In genomic region chr15:64731012-64731806, GRCh38 we compare ENCODE assay signal across 8 cellular contexts. TPM values are rescaled to one million over a fixed set of nuclear protein-coding genes. Genes with fewer than 3 reads are reported as not detected.
DNase-seq lines count a peak whose midpoint lies in the region; ATAC-seq lines count a peak whose summit lies in the region.

No MANE protein-coding gene starts in this region.

- peaks cover 7 to 10% (median 9%) of the 10 kb centered on the region in 3 donors for H3K4me1 Mint-ChIP-seq in CD8-positive, alpha-beta memory T cell
- H3K4me1 Mint-ChIP-seq in memory B cell = peaks cover 13% of the 10 kb centered on the region

- H3K36me3 ChIP-seq in CD8-positive, alpha-beta memory T cell (ENCODE audit: insufficient read depth, low read length) = no peaks in the 10 kb centered on the region

- no peak overlapping the region for H3K4me3 Mint-ChIP-seq in CD8-positive, alpha-beta memory T cell
- no peak overlapping the region for H3K4me3 Mint-ChIP-seq in memory B cell

- H3K27me3 ChIP-seq in CD8-positive, alpha-beta memory T cell (ENCODE audit: insufficient read depth, low read length, poor library complexity, severe bottlenecking) = no peaks in the 10 kb centered on the region

- peak; percentile 57 for ATAC-seq in HG03342 (IDR thresholded peaks at IDR 0.05; ENCODE audit: unreplicated experiment)
- ATAC-seq in memory B cell (ENCODE audit: low read depth) = peak; percentile 83
- ATAC-seq in HG03175 (IDR thresholded peaks at IDR 0.05; ENCODE audit: unreplicated experiment) = no peak

- no peak overlapping the region for H3K27ac ChIP-seq in CD8-positive, alpha-beta memory T cell (ENCODE audit: low read depth, low read length)

- POLR2A ChIA-PET in CD8-positive, alpha-beta memory T cell (lab: Charles Lee) = no interaction called here

- H3K27ac Mint-ChIP-seq in CD8-positive, alpha-beta memory T cell = peak overlapping the region in 1 of 8 donors; percentile 64
- no peak overlapping the region for H3K27ac Mint-ChIP-seq in memory B cell

- no peak overlapping the region for H3K4me3 ChIP-seq in CD8-positive, alpha-beta memory T cell (ENCODE audit: low read length)

- peak; percentile 74 to 86 (median 78) for DNase-seq in CD8-positive, alpha-beta memory T cell
- peak; percentile 39 for DNase-seq in NCI-H748 treated with DMSO at 0.1 percent for 48 hours (lab: John Stamatoyannopoulos, UW)
- DNase-seq in activated CD4-positive, alpha-beta T cell treated with anti-CD3 and anti-CD28 coated beads, Interleukin-2, amount 50 U/mL, for 48 hours = peak; percentile 91 to 93
- peak; percentile 81 for DNase-seq in effector CD8-positive, alpha-beta T cell (lab: John Stamatoyannopoulos, UW)
- DNase-seq in memory B cell (ENCODE audit: low spot score in 2 of 2) = peak; percentile 83 to 89
- peak; percentile 45 to 60 for DNase-seq in stimulated activated CD8-positive, alpha-beta memory T cell treated with anti-CD3 and anti-CD28 coated beads, Interleukin-15, amount 100 ng/mL, for 4 hours (ENCODE audit: low read depth in 2 of 2)

- H3K36me3 Mint-ChIP-seq in CD8-positive, alpha-beta memory T cell = no peaks in the 10 kb centered on the region
- no peaks in the 10 kb centered on the region for H3K36me3 Mint-ChIP-seq in memory B cell

- H3K4me1 ChIP-seq in CD8-positive, alpha-beta memory T cell (ENCODE audit: insufficient read depth, low read length) = peaks cover 7% of the 10 kb centered on the region

- H3K27me3 Mint-ChIP-seq in CD8-positive, alpha-beta memory T cell = peaks cover 4 to 5% of the 10 kb centered on the region in 2 donors
- peaks cover 3% of the 10 kb centered on the region for H3K27me3 Mint-ChIP-seq in memory B cell

- no peaks in the 10 kb centered on the region for H3K9me3 ChIP-seq in CD8-positive, alpha-beta memory T cell (ENCODE audit: low read length)

- CTCF ChIA-PET in CD8-positive, alpha-beta memory T cell (lab: Charles Lee) = interaction anchor here (0.9 to 9.4 kb wide), 10 partner anchors 44 to 375 kb away, joined by 3 to 146 read pairs (median 4); partner anchors contain the start of gene ANKDD1A

- H3K9me3 Mint-ChIP-seq in CD8-positive, alpha-beta memory T cell = no peaks in the 10 kb centered on the region
- H3K9me3 Mint-ChIP-seq in memory B cell = no peaks in the 10 kb centered on the region

RNA-seq across cellular contexts. Expression of gene RBPMS2, which starts 44.2 kb away (rescaled TPM):
- total RNA-seq in CD8-positive, alpha-beta memory T cell = not detected
- not detected for polyA plus RNA-seq in CD8-positive, alpha-beta memory T cell

Comparison
In these comparisons a context has a peak if more than half of its experiments do, and no peak if none do; other contexts are left out.
1. DNase-seq: peak in every context shown above with its lines; median percentile 92 in activated CD4-positive, alpha-beta T cell treated with anti-CD3 and anti-CD28 coated beads, Interleukin-2, amount 50 U/mL, for 48 hours; 86 in memory B cell; 81 in effector CD8-positive, alpha-beta T cell; 78 in CD8-positive, alpha-beta memory T cell; 52 in stimulated activated CD8-positive, alpha-beta memory T cell treated with anti-CD3 and anti-CD28 coated beads, Interleukin-15, amount 100 ng/mL, for 4 hours; 39 in NCI-H748 treated with DMSO at 0.1 percent for 48 hours.